Comparison of ENCODE assay signal across 1 cellular context in genomic region chr13:49590714-49591113, GRCh38.
TF ChIP-seq lines count a peak whose summit lies in the region.

No MANE protein-coding gene starts in this region.

TF ChIP-seq in HepG2, 621 proteins besides CTCF, POLR2A, EP300 and RAD21 (continued from another document):
- peak; percentile 89 for TF ChIP-seq ZBTB37 (CRISPR knock-in tag; IDR thresholded peaks at IDR 0.05)
- TF ChIP-seq TRIM24 (CRISPR knock-in tag; IDR thresholded peaks at IDR 0.05) = peak; percentile 38; the same call in 1 of the 2 replicates
- peak; percentile 64 for TF ChIP-seq NCOA2 (CRISPR knock-in tag; IDR thresholded peaks at IDR 0.05)
